ENCODE assay signal across 10 cellular contexts in genomic region chr1:119453021-119453420, GRCh38. TPM values are rescaled to one million over a fixed set of nuclear protein-coding genes. Genes with fewer than 3 reads are reported as not detected.
DNase-seq lines count a peak whose midpoint lies in the region; ATAC-seq and TF ChIP-seq lines count a peak whose summit lies in the region.
"Had no signal": no experiment of that assay in that cellular context is flagged by ENCODE, and none has a peak within 500 bp of the region (broad histone marks: within the 10 kb centered on the region; RNA-seq: fewer than 3 reads in every experiment).

No MANE protein-coding gene starts in this region.

- no peak overlapping the region for H3K27ac Mint-ChIP-seq in naive thymus-derived CD4-positive, alpha-beta T cell

- DNase-seq in EH (ENCODE audit: low read depth), result peak; percentile 47
- DNase-seq in HT-29 (ENCODE audit: low spot score), result peak; percentile 12
- peak; percentile 79 to 93 (median 83) for DNase-seq in adrenal gland
- peak; percentile 3 for DNase-seq in left kidney (ENCODE audit: low read depth, low spot score)
- no peak for DNase-seq in pons (ENCODE audit: low spot score)
- no peak for DNase-seq in naive thymus-derived CD4-positive, alpha-beta T cell
- DNase-seq: activated effector memory CD4-positive, alpha-beta T cell treated with anti-CD3 and anti-CD28 coated beads, Interleukin-2, amount 50 U/mL, for 16 hours; kidney; nucleus accumbens had no signal

- no peaks in the 10 kb centered on the region for H3K9me3 ChIP-seq in adrenal gland (replicated peaks in 1 of 3)
- no peaks in the 10 kb centered on the region for H3K9me3 ChIP-seq in naive thymus-derived CD4-positive, alpha-beta T cell (ENCODE audit: control insufficient read depth in 2 of 3, low read length in 3 of 3)

- peaks cover 1 to 18% (median 7%) of the 10 kb centered on the region in 5 donors for H3K27me3 Mint-ChIP-seq in naive thymus-derived CD4-positive, alpha-beta T cell

- ATAC-seq in GM18498 (IDR thresholded peaks at IDR 0.05; ENCODE audit: unreplicated experiment), result no peak
- ATAC-seq in naive thymus-derived CD4-positive, alpha-beta T cell, result no peak

- no peaks in the 10 kb centered on the region for H3K36me3 Mint-ChIP-seq in naive thymus-derived CD4-positive, alpha-beta T cell

- no peak for TF ChIP-seq CTCF in adrenal gland (IDR thresholded peaks at IDR 0.05)

- H3K4me3 ChIP-seq in adrenal gland, result no peak overlapping the region
- H3K4me3 ChIP-seq in naive thymus-derived CD4-positive, alpha-beta T cell (ENCODE audit: low read length), result no peak overlapping the region

- H3K4me1 Mint-ChIP-seq in naive thymus-derived CD4-positive, alpha-beta T cell, result no peaks in the 10 kb centered on the region

- peaks cover 0 to 4% (median 0%) of the 10 kb centered on the region in 11 donors for H3K9me3 Mint-ChIP-seq in naive thymus-derived CD4-positive, alpha-beta T cell

- no peak overlapping the region for H3K4me3 Mint-ChIP-seq in naive thymus-derived CD4-positive, alpha-beta T cell

- peak in 1 of 2 donors; percentile 39 for TF ChIP-seq POLR2A in adrenal gland (IDR thresholded peaks at IDR 0.05)

- CTCF ChIA-PET in naive thymus-derived CD4-positive, alpha-beta T cell (lab: Charles Lee), result interaction anchor here (0.5 kb wide), 1 partner anchor 177 kb away, joined by 4 read pairs; no protein-coding TSS in a partner anchor

- POLR2A ChIA-PET in naive thymus-derived CD4-positive, alpha-beta T cell (lab: Charles Lee), result no interaction called here

- H3K36me3 ChIP-seq in adrenal gland (replicated peaks in 1 of 2), result no peaks in the 10 kb centered on the region
- H3K36me3 ChIP-seq in naive thymus-derived CD4-positive, alpha-beta T cell (ENCODE audit: control insufficient read depth in 2 of 3, insufficient read depth in 3 of 3, low read length in 3 of 3), result no peaks in the 10 kb centered on the region

- H3K27me3 ChIP-seq in adrenal gland, result no peaks in the 10 kb centered on the region
- no peaks in the 10 kb centered on the region for H3K27me3 ChIP-seq in naive thymus-derived CD4-positive, alpha-beta T cell (ENCODE audit: control insufficient read depth in 2 of 2, insufficient read depth in 2 of 2, low read length in 2 of 2)

- 21 to 34% (median 32%) methylated on average over 3 of the region's 3 CpGs for WGBS in adrenal gland, 4 donors

- H3K4me1 ChIP-seq in adrenal gland (replicated peaks in 1 of 2), result peaks cover 0 to 15% of the 10 kb centered on the region in 2 donors
- H3K4me1 ChIP-seq in naive thymus-derived CD4-positive, alpha-beta T cell (ENCODE audit: control insufficient read depth in 2 of 2, insufficient read depth in 2 of 2, low read length in 2 of 2), result no peaks in the 10 kb centered on the region

- H3K27ac ChIP-seq in adrenal gland, result peak overlapping the region in 4 of 5 donors; percentile 24 to 65 (median 48)
- no peak overlapping the region for H3K27ac ChIP-seq in naive thymus-derived CD4-positive, alpha-beta T cell (ENCODE audit: low read depth, low read length)

- intact Hi-C loops in adrenal gland (cut with DNase I), result no loop called here
- intact Hi-C loops in naive thymus-derived CD4-positive, alpha-beta T cell (cut with micrococcal nuclease), result no loop called here

RNA-seq across cellular contexts. Expression of gene HSD3B2, which starts 38.1 kb away (rescaled TPM):
- total RNA-seq in HT-29 (2014; rRNA removed; shearing (Covaris generic)), result not detected in 2 replicates
- total RNA-seq in adrenal gland, result 1,000 to 10,000 TPM; 1,375 to 5,962 (median 2,281) TPM
- polyA plus RNA-seq in adrenal gland, result over 10,000 TPM in 1 of 3 donors, 100 to 1,000 TPM in 2; 141 to 14,693 (median 845) TPM
- total RNA-seq in naive thymus-derived CD4-positive, alpha-beta T cell, result not detected
- polyA plus RNA-seq in naive thymus-derived CD4-positive, alpha-beta T cell, result not detected
- total RNA-seq: kidney had no signal

RNA-seq across cellular contexts. Expression of gene HSD3B1, which starts 54.0 kb away (rescaled TPM):
- total RNA-seq in HT-29 (2014; rRNA removed; shearing (Covaris generic)), result 1.3 TPM in 1 of 2 replicates, not detected in the other
- total RNA-seq in adrenal gland, result under 1 TPM in 3 of 8 donors, not detected in 5; 0.19 to 0.60 (median 0.22) TPM
- under 1 TPM in 2 of 3 donors, not detected in 1; 0.07 to 0.59 TPM for polyA plus RNA-seq in adrenal gland
- not detected for total RNA-seq in naive thymus-derived CD4-positive, alpha-beta T cell
- not detected for polyA plus RNA-seq in naive thymus-derived CD4-positive, alpha-beta T cell
- total RNA-seq: kidney had no signal

Comparison
In these comparisons a context has a peak if more than half of its experiments do, and no peak if none do; other contexts are left out.
1. DNase-seq: peak in EH (single experiment), HT-29 (single experiment), adrenal gland (7 of 7) and left kidney (single experiment); none in pons (single experiment) and naive thymus-derived CD4-positive, alpha-beta T cell (0 of 9).
2. RNA of gene HSD3B2, which starts 38.1 kb away (total RNA-seq): 1,375 to 5,962 TPM in adrenal gland; not detected in HT-29 and not detected in naive thymus-derived CD4-positive, alpha-beta T cell; every median in the first group is over 1,000 times any median in the second.